ENCODE assay signal across 16 cellular contexts in genomic region chr6:43997342-43997677, GRCh38.
"Had no signal": no experiment of that assay in that cellular context is flagged by ENCODE, and none has a peak within 500 bp of the region (broad histone marks: within the 10 kb centered on the region; RNA-seq: fewer than 3 reads in every experiment).

No MANE protein-coding gene starts in this region.

- H3K36me3 ChIP-seq: breast epithelium, right atrium auricular region, spleen had no signal

- DNase-seq: activated CD4-positive, alpha-beta memory T cell treated with anti-CD3 and anti-CD28 coated beads, Interleukin-2, amount 10 ng/mL, durations not matched to agents 7 days and 5 days; activated naive CD4-positive, alpha-beta T cell; activated T-cell treated with anti-CD3 and anti-CD28 coated beads, Interleukin-2, amount 50 U/mL, for 72 hours; foreskin fibroblast; spleen; stimulated activated CD4-positive, alpha-beta T cell treated with anti-CD3 and anti-CD28 coated beads, Interleukin-1b, Interleukin-23, amount 100 ng/mL, for 48 hours; stimulated activated naive CD4-positive, alpha-beta T cell; T-cell; T1000 had no signal

- H3K27me3 ChIP-seq: right atrium auricular region had no signal

- H3K4me3 ChIP-seq: breast epithelium, dorsolateral prefrontal cortex, right atrium auricular region, spleen had no signal

- H3K9me3 ChIP-seq: breast epithelium, right atrium auricular region, spleen had no signal

- ATAC-seq: activated T-cell treated with anti-CD3 and anti-CD28 coated beads, Interleukin-2, amount 50 U/mL, for 72 hours; esophagus mucosa; T-cell had no signal

- H3K27ac ChIP-seq: breast epithelium, dorsolateral prefrontal cortex, right atrium auricular region, spleen, VCaP had no signal

- FAIRE-seq: endometrium, keratinocyte had no signal
